ENCODE assay signal across 8 cellular contexts in the genomic region with DNA sequence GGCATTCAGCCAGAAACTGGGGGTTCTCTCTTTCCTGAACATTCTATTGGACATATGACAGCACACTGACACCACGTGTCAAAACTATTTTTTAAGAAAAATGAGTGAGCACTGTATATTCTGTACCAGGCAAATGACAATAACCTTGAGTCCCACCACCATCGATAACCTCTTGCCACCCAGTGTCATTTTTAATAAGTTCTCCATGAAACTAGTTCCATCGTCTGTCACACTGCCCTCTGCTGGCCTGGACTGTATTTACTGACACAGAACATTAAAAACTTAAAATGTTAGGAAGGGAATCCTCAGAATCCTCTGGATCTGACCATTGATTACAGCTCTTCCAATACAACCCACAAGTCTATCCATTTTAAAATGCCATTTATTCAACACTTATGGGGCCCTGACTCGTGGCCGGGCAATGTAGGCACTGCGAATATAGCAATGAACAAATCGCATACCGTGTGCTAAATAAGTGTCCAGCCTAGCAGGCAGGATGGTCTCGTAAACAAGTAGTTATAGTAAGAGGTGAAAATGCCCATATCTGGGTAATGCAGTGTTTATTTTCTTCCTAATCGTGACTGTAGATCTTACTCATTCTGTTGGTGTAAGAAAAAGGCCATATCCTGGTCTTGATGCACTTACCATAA. TPM values are rescaled to one million over a fixed set of nuclear protein-coding genes. Genes with fewer than 3 reads are reported as not detected.
DNase-seq lines count a peak whose midpoint lies in the region; ATAC-seq and TF ChIP-seq lines count a peak whose summit lies in the region.

No MANE protein-coding gene starts in this region.

- H3K9me3 ChIP-seq in neural progenitor cell (ENCODE audit: low read depth), result no peaks in the 10 kb centered on the region

- H3K4me1 ChIP-seq in neural progenitor cell, result no peaks in the 10 kb centered on the region

- no peak overlapping the region for H3K4me3 Mint-ChIP-seq in activated CD8-positive, alpha-beta memory T cell treated with anti-CD3 and anti-CD28 coated beads, Interleukin-2, amount 10 ng/mL, durations not matched to agents 7 days and 5 days
- H3K4me3 Mint-ChIP-seq in neural progenitor cell, result no peak overlapping the region

- no peaks in the 10 kb centered on the region for H3K27me3 ChIP-seq in neural progenitor cell

- TF ChIP-seq CTCF in neural progenitor cell (IDR thresholded peaks at IDR 0.05), result peak; percentile 84

- H3K4me2 ChIP-seq in neural progenitor cell, result no peak overlapping the region

- no peaks in the 10 kb centered on the region for H3K36me3 Mint-ChIP-seq in activated CD8-positive, alpha-beta memory T cell treated with anti-CD3 and anti-CD28 coated beads, Interleukin-2, amount 10 ng/mL, durations not matched to agents 7 days and 5 days
- H3K36me3 Mint-ChIP-seq in neural progenitor cell, result no peaks in the 10 kb centered on the region

- H3K4me1 Mint-ChIP-seq in activated CD8-positive, alpha-beta memory T cell treated with anti-CD3 and anti-CD28 coated beads, Interleukin-2, amount 10 ng/mL, durations not matched to agents 7 days and 5 days, result no peaks in the 10 kb centered on the region
- no peaks in the 10 kb centered on the region for H3K4me1 Mint-ChIP-seq in neural progenitor cell

- no peak for ATAC-seq in activated CD8-positive, alpha-beta memory T cell treated with anti-CD3 and anti-CD28 coated beads, Interleukin-2, amount 10 ng/mL, durations not matched to agents 7 days and 5 days
- no peak for ATAC-seq in HG02642 (IDR thresholded peaks at IDR 0.05; ENCODE audit: poor library complexity, unreplicated experiment)

- CTCF ChIA-PET in activated CD8-positive, alpha-beta memory T cell treated with anti-CD3 and anti-CD28 coated beads, Interleukin-2, amount 10 ng/mL, durations not matched to agents 7 days and 5 days (lab: Charles Lee), result no interaction called here

- no peak overlapping the region for H2AFZ ChIP-seq in neural progenitor cell (replicated peaks)

- peak; percentile 24 to 37 for DNase-seq in activated CD4-positive, alpha-beta T cell treated with anti-CD3 and anti-CD28 coated beads for 24 hours (ENCODE audit: low read depth in 2 of 2)
- DNase-seq in activated CD4-positive, alpha-beta T cell treated with anti-CD3 and anti-CD28 coated beads for 1 hour, result no peak
- DNase-seq in NAMALWA (ENCODE audit: low spot score) (peak; percentile 59), fibroblast of peridontal ligament (ENCODE audit: extremely low read depth) (peak; percentile 69), neural progenitor cell (ENCODE audit: low spot score) (peak; percentile 56), SIG-M5 (lab: John Stamatoyannopoulos, UW) (no peak)
- peak; percentile 45 for DNase-seq in activated CD8-positive, alpha-beta memory T cell treated with anti-CD3 and anti-CD28 coated beads, Interleukin-2, amount 10 ng/mL, durations not matched to agents 7 days and 5 days

- no peaks in the 10 kb centered on the region for H4K20me1 ChIP-seq in neural progenitor cell (ENCODE audit: low read depth)

- no peaks in the 10 kb centered on the region for H3K79me2 ChIP-seq in neural progenitor cell (ENCODE audit: low read depth)

- H3K27ac Mint-ChIP-seq in activated CD8-positive, alpha-beta memory T cell treated with anti-CD3 and anti-CD28 coated beads, Interleukin-2, amount 10 ng/mL, durations not matched to agents 7 days and 5 days, result no peak overlapping the region
- no peak overlapping the region for H3K27ac Mint-ChIP-seq in neural progenitor cell

- H3K27me3 Mint-ChIP-seq in activated CD8-positive, alpha-beta memory T cell treated with anti-CD3 and anti-CD28 coated beads, Interleukin-2, amount 10 ng/mL, durations not matched to agents 7 days and 5 days, result no peaks in the 10 kb centered on the region
- H3K27me3 Mint-ChIP-seq in neural progenitor cell (ENCODE audit: insufficient read depth, low read depth), result no peaks in the 10 kb centered on the region

- no peak overlapping the region for H3K4me3 ChIP-seq in neural progenitor cell

- no peaks in the 10 kb centered on the region for H3F3A ChIP-seq in neural progenitor cell (ENCODE audit: low read depth)

- no peaks in the 10 kb centered on the region for H3K9me3 Mint-ChIP-seq in activated CD8-positive, alpha-beta memory T cell treated with anti-CD3 and anti-CD28 coated beads, Interleukin-2, amount 10 ng/mL, durations not matched to agents 7 days and 5 days (ENCODE audit: low read depth)
- no peaks in the 10 kb centered on the region for H3K9me3 Mint-ChIP-seq in neural progenitor cell

- no peak overlapping the region for H3K9ac ChIP-seq in neural progenitor cell

- H3K36me3 ChIP-seq in neural progenitor cell, result no peaks in the 10 kb centered on the region

- no peak overlapping the region for H3K27ac ChIP-seq in neural progenitor cell

RNA-seq across cellular contexts. Expression of a gene that starts 35.9 kb away (rescaled TPM):
- not detected for total RNA-seq in activated CD8-positive, alpha-beta memory T cell treated with anti-CD3 and anti-CD28 coated beads, Interleukin-2, amount 10 ng/mL, durations not matched to agents 7 days and 5 days
- 3.4 and 3.5 TPM in 2 replicates for total RNA-seq in neural progenitor cell (ENCODE audit: low replicate concordance)

Comparison
In these comparisons a context has a peak if more than half of its experiments do, and no peak if none do; other contexts are left out.
1. DNase-seq: peak in activated CD4-positive, alpha-beta T cell treated with anti-CD3 and anti-CD28 coated beads for 24 hours (2 of 2), NAMALWA (single experiment), activated CD8-positive, alpha-beta memory T cell treated with anti-CD3 and anti-CD28 coated beads, Interleukin-2, amount 10 ng/mL, durations not matched to agents 7 days and 5 days (single experiment), fibroblast of peridontal ligament (single experiment) and neural progenitor cell (single experiment); none in activated CD4-positive, alpha-beta T cell treated with anti-CD3 and anti-CD28 coated beads for 1 hour (single experiment) and SIG-M5 (single experiment).